In genomic region chr17:76567634-76568432, GRCh38 we compare ENCODE assay signal across 11 cellular contexts. TPM values are rescaled to one million over a fixed set of nuclear protein-coding genes. Genes with fewer than 3 reads are reported as not detected.
DNase-seq lines count a peak whose midpoint lies in the region; ATAC-seq and TF ChIP-seq lines count a peak whose summit lies in the region.
"Had no signal": no experiment of that assay in that cellular context is flagged by ENCODE, and none has a peak within 500 bp of the region (broad histone marks: within the 10 kb centered on the region; RNA-seq: fewer than 3 reads in every experiment).

No MANE protein-coding gene starts in this region.

- H3K4me1 ChIP-seq in right atrium auricular region (peaks cover 0 to 32% of the 10 kb centered on the region in 2 donors), aorta (ENCODE audit: control insufficient read depth in 1 of 2, insufficient read depth in 2 of 2, low read length in 2 of 2) (no peaks in the 10 kb centered on the region)

- WGBS in aorta, 2 donors, result 73 to 76% methylated on average over 14 of the region's 14 CpGs

- H3K27ac ChIP-seq in right atrium auricular region (peak overlapping the region in 1 of 2 donors; percentile 35), aorta (ENCODE audit: low read depth in 1 of 2, low read length in 2 of 2) (no peak overlapping the region)
- H3K27ac ChIP-seq: cardiac muscle cell had no signal

- H3K27me3 ChIP-seq in right atrium auricular region (no peaks in the 10 kb centered on the region), aorta (ENCODE audit: control insufficient read depth in 1 of 2, insufficient read depth in 2 of 2, low read length in 1 of 2) (no peaks in the 10 kb centered on the region)
- H3K27me3 ChIP-seq: cardiac muscle cell had no signal

- H3K36me3 ChIP-seq in right atrium auricular region (peaks cover 29% of the 10 kb centered on the region), aorta (ENCODE audit: control insufficient read depth in 1 of 2, insufficient read depth in 2 of 2, low read length in 1 of 2) (peaks cover 0 to 1% of the 10 kb centered on the region in 2 donors)

- ATAC-seq in Right ventricle myocardium superior (ENCODE audit: poor library complexity), result peak; percentile 26
- ATAC-seq in left lobe of liver, result peak; percentile 79
- ATAC-seq in aorta (ENCODE audit: low FRiP score), result peak; percentile 23
- no peak for ATAC-seq in GM19452 (IDR thresholded peaks at IDR 0.05; ENCODE audit: unreplicated experiment)
- no peak for ATAC-seq in HG02852 (IDR thresholded peaks at IDR 0.05; ENCODE audit: unreplicated experiment)

- intact Hi-C loops in Right ventricle myocardium superior (cut with DNase I) (no loop called here), aorta (cut with DNase I) (no loop called here)

- H3K4me3 ChIP-seq in right atrium auricular region, result no peak overlapping the region
- H3K4me3 ChIP-seq in aorta (ENCODE audit: low read length in 2 of 2), result no peak overlapping the region
- H3K4me3 ChIP-seq: cardiac muscle cell had no signal

- no peak for TF ChIP-seq CTCF in right atrium auricular region (IDR thresholded peaks at IDR 0.05)

- no peak for DNase-seq in Right ventricle myocardium superior
- DNase-seq in right atrium auricular region (ENCODE audit: low spot score), result no peak
- DNase-seq in SKM-1 (lab: John Stamatoyannopoulos, UW; ENCODE audit: unreplicated experiment), result peak; percentile 68
- DNase-seq in left lobe of liver (ENCODE audit: low spot score), result peak; percentile 79
- no peak for DNase-seq in aorta
- no peak for DNase-seq in NCI-H2227 (lab: John Stamatoyannopoulos, UW; ENCODE audit: unreplicated experiment)
- DNase-seq: activated CD4-positive, alpha-beta T cell treated with anti-CD3 and anti-CD28 coated beads, Interleukin-2, amount 10 ng/mL, durations not matched to agents 24 days and 14 days; DMS79 had no signal

- H3K9me3 ChIP-seq in right atrium auricular region, result no peaks in the 10 kb centered on the region
- peaks cover 1% of the 10 kb centered on the region for H3K9me3 ChIP-seq in aorta (ENCODE audit: control insufficient read depth, low read length)

RNA-seq across cellular contexts. Expression of gene ST6GALNAC2, which starts 17.8 kb away (rescaled TPM):
- 6.1 TPM for total RNA-seq in Right ventricle myocardium superior
- 1 to 10 TPM; 4.5 to 6.4 TPM for total RNA-seq in right atrium auricular region
- 4.0 TPM for total RNA-seq in left lobe of liver
- total RNA-seq in aorta, result 1 to 10 TPM; 2.5 to 7.6 TPM
- polyA plus RNA-seq in aorta, result 1 to 10 TPM in 1 of 2 donors, not detected in 1; 2.0 TPM
- total RNA-seq: activated CD4-positive, alpha-beta T cell treated with anti-CD3 and anti-CD28 coated beads, Interleukin-2, amount 10 ng/mL, durations not matched to agents 24 days and 14 days had no signal

RNA-seq across cellular contexts. Expression of gene PRCD, which starts 28.0 kb away (rescaled TPM):
- total RNA-seq in Right ventricle myocardium superior (4.0 TPM), right atrium auricular region (1 to 10 TPM; 2.1 to 3.5 TPM), left lobe of liver (0.15 TPM), aorta (1 to 10 TPM; 1.2 to 8.6 TPM)
- polyA plus RNA-seq in aorta, result not detected
- total RNA-seq: activated CD4-positive, alpha-beta T cell treated with anti-CD3 and anti-CD28 coated beads, Interleukin-2, amount 10 ng/mL, durations not matched to agents 24 days and 14 days had no signal

RNA-seq across cellular contexts. Expression of gene CYGB, which starts 30.3 kb away (rescaled TPM):
- total RNA-seq in Right ventricle myocardium superior (34.2 TPM), right atrium auricular region (10 to 100 TPM; 23.0 to 48.7 TPM), left lobe of liver (5.0 TPM), aorta (10 to 100 TPM; 22.4 to 26.6 TPM)
- polyA plus RNA-seq in aorta, result 1 to 10 TPM in 1 of 2 donors, under 1 TPM in 1; 0.95 to 2.1 TPM
- total RNA-seq: activated CD4-positive, alpha-beta T cell treated with anti-CD3 and anti-CD28 coated beads, Interleukin-2, amount 10 ng/mL, durations not matched to agents 24 days and 14 days had no signal

Comparison
In these comparisons a context has a peak if more than half of its experiments do, and no peak if none do; other contexts are left out.
1. ATAC-seq: peak in Right ventricle myocardium superior (single experiment), left lobe of liver (single experiment) and aorta (single experiment); none in GM19452 (single experiment) and HG02852 (single experiment).
2. DNase-seq: peak in SKM-1 (single experiment) and left lobe of liver (single experiment); none in Right ventricle myocardium superior (single experiment), right atrium auricular region (single experiment), aorta (0 of 2) and NCI-H2227 (single experiment).